In genomic region chr1:210400043-210400840, GRCh38 we compare ENCODE assay signal across 8 cellular contexts.
DNase-seq lines count a peak whose midpoint lies in the region; TF ChIP-seq lines count a peak whose summit lies in the region.

No MANE protein-coding gene starts in this region.

- no peaks in the 10 kb centered on the region for H3K9me3 ChIP-seq in HAP-1
- H3K9me3 ChIP-seq in cardiac muscle cell (ENCODE audit: low read depth): no peaks in the 10 kb centered on the region

- H3K4me1 Mint-ChIP-seq in activated naive CD4-positive, alpha-beta T cell treated with anti-CD3 and anti-CD28 coated beads, Interleukin-2, amount 50 U/mL, for 24 hours: peaks cover 34% of the 10 kb centered on the region

- H3K4me3 ChIP-seq in HAP-1: no peak overlapping the region
- no peak overlapping the region for H3K4me3 ChIP-seq in LNCaP clone FGC (ENCODE audit: low read depth, low read length)
- no peak overlapping the region for H3K4me3 ChIP-seq in cardiac muscle cell

- TF ChIP-seq CTCF in LNCaP clone FGC (IDR thresholded peaks at IDR 0.05; ENCODE audit: control insufficient read depth, extremely low read depth, insufficient read depth) (peak; percentile 85), cardiac muscle cell (IDR thresholded peaks at IDR 0.05; ENCODE audit: low read depth, low read length) (peak; percentile 95)

- H3K4me1 ChIP-seq in HAP-1 (no peaks in the 10 kb centered on the region), cardiac muscle cell (ENCODE audit: low read depth) (no peaks in the 10 kb centered on the region)

- H3K36me3 Mint-ChIP-seq in activated naive CD4-positive, alpha-beta T cell treated with anti-CD3 and anti-CD28 coated beads, Interleukin-2, amount 50 U/mL, for 24 hours: no peaks in the 10 kb centered on the region

- H3K4me3 Mint-ChIP-seq in activated naive CD4-positive, alpha-beta T cell treated with anti-CD3 and anti-CD28 coated beads, Interleukin-2, amount 50 U/mL, for 24 hours: peak overlapping the region; percentile 71

- H3K9me3 Mint-ChIP-seq in activated naive CD4-positive, alpha-beta T cell treated with anti-CD3 and anti-CD28 coated beads, Interleukin-2, amount 50 U/mL, for 24 hours: no peaks in the 10 kb centered on the region

- in situ Hi-C loops in HAP-1 (cut with MboI; ENCODE audit: low sequenced_read_pairs): no loop called here

- H3K27me3 ChIP-seq in HAP-1 (ENCODE audit: low read depth) (peaks cover 23% of the 10 kb centered on the region), cardiac muscle cell (no peaks in the 10 kb centered on the region)

- H3K27me3 Mint-ChIP-seq in activated naive CD4-positive, alpha-beta T cell treated with anti-CD3 and anti-CD28 coated beads, Interleukin-2, amount 50 U/mL, for 24 hours: peaks cover 2% of the 10 kb centered on the region

- H3K36me3 ChIP-seq in HAP-1 (replicated peaks) (no peaks in the 10 kb centered on the region), cardiac muscle cell (no peaks in the 10 kb centered on the region)

- DNase-seq in NCI-H1417 (lab: John Stamatoyannopoulos, UW) (peak; percentile 43 to 78 (median 53)), NCI-H1417 treated with DMSO at 0.1 percent for 48 hours (lab: John Stamatoyannopoulos, UW) (no peak), HAP-1 (ENCODE audit: low spot score in 2 of 2) (peak; percentile 57 to 74), LNCaP clone FGC (ENCODE audit: low read depth) (no peak), SIG-M5 treated with dmso at 0.1 percent for 504 hours (lab: John Stamatoyannopoulos, UW; ENCODE audit: unreplicated experiment) (peak; percentile 64), cardiac muscle cell (ENCODE audit: low read depth in 1 of 2, low spot score in 1 of 2) (peak; percentile 71 to 80), renal cortical epithelial cell (ENCODE audit: low read depth) (peak; percentile 54)

- no peak overlapping the region for H3K27ac ChIP-seq in cardiac muscle cell

- peak overlapping the region; percentile 84 for H3K27ac Mint-ChIP-seq in activated naive CD4-positive, alpha-beta T cell treated with anti-CD3 and anti-CD28 coated beads, Interleukin-2, amount 50 U/mL, for 24 hours

Comparison
In these comparisons a context has a peak if more than half of its experiments do, and no peak if none do; other contexts are left out.
1. DNase-seq: peak in NCI-H1417 (3 of 3), HAP-1 (2 of 2), SIG-M5 treated with dmso at 0.1 percent for 504 hours (single experiment), cardiac muscle cell (2 of 2) and renal cortical epithelial cell (single experiment); none in NCI-H1417 treated with DMSO at 0.1 percent for 48 hours (single experiment) and LNCaP clone FGC (single experiment).